In the genomic region with DNA sequence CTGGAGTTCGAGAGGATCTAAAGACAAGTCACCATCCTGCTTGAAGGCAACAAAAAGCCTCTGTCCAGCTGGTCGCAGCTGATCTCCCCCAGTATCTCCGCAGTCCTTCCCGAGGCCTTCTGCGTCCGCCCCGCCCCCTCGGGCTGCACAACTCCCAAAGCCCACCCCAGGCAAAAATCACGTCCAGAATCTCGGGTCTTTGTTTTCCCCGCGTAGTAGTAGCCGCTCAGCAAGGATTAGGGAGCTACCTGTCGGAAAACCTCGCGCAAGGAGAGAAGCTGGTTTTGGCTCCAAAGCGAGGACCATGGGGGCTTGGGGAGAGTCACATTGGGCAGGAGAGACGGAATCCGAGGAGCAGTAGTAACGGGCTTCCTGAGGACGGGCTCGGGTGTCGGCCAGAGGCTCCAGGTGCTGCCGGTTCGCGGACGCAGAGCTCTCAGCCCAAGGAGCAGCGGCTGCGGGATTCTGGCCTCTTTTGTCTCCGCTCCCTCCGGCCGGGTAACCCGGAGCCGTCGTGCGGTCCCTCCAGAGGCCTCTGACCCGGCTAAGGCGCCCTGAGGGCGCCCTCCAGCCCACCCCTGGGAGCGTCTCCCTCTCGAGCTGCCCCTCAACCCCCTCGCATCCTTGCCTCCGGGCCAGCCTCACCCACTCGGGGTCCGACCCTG, we compare ENCODE assay signal across 1 cellular context.
TF ChIP-seq lines count a peak whose summit lies in the region.

No MANE protein-coding gene starts in this region.

TF ChIP-seq in IMR-90, 13 proteins besides CTCF, POLR2A, EP300 and RAD21:
- TF ChIP-seq MAZ (IDR thresholded peaks at IDR 0.05; ENCODE audit: borderline replicate concordance, low read depth, low read length) (no peak), RFX5 (IDR thresholded peaks at IDR 0.05; ENCODE audit: low read depth, low read length) (no peak), CHD1 (IDR thresholded peaks at IDR 0.05; ENCODE audit: low read depth, low read length) (no peak), SMC3 (IDR thresholded peaks at IDR 0.05; ENCODE audit: low read depth, low read length) (no peak), MXI1 (IDR thresholded peaks at IDR 0.05; ENCODE audit: borderline replicate concordance, low read depth, low read length) (no peak), RCOR1 (IDR thresholded peaks at IDR 0.05; ENCODE audit: insufficient replicate concordance, low read length) (no peak)
- TF ChIP-seq, protein P1, sequence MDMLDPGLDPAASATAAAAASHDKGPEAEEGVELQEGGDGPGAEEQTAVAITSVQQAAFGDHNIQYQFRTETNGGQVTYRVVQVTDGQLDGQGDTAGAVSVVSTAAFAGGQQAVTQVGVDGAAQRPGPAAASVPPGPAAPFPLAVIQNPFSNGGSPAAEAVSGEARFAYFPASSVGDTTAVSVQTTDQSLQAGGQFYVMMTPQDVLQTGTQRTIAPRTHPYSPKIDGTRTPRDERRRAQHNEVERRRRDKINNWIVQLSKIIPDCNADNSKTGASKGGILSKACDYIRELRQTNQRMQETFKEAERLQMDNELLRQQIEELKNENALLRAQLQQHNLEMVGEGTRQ (IDR thresholded peaks at IDR 0.05; ENCODE audit: low read depth, low read length): no peak
